Comparison of ENCODE assay signal across 12 cellular contexts in the genomic region with DNA sequence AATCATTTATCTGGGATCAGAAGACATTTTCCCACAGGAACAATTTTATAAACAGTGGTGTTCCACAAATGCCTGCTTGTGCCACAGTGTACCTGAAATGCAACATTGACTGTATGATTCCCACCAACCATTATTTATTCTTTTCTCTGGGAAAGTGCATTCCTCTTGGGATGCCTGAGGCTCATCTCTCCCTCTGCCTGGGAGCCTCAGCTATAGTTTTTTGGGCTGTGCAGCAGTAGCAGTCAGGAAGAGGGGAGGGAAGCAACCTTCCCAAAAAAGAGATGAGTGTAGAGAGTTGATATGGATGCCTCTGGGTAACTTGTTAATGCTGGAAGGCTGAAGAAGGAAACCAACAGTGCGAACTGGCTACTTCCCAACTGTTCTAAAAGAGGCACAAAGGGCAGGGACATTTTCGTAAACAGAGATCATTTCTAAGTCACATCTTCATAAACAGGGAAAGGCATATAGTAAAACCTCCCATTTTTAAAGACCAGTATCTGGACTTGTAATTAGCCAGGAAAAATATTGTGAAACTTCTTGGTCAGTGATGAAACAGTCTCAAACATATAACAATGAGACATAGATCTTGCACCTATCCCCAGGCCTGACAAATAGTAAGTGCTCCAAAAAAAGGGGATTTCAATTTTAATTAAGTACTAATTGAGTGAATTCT. TPM values are rescaled to one million over a fixed set of nuclear protein-coding genes. Genes with fewer than 3 reads are reported as not detected.
DNase-seq lines count a peak whose midpoint lies in the region; ATAC-seq and TF ChIP-seq lines count a peak whose summit lies in the region.
"Had no signal": no experiment of that assay in that cellular context is flagged by ENCODE, and none has a peak within 500 bp of the region (broad histone marks: within the 10 kb centered on the region; RNA-seq: fewer than 3 reads in every experiment).

No MANE protein-coding gene starts in this region.

- no peaks in the 10 kb centered on the region for H3K4me1 ChIP-seq in MM.1S (ENCODE audit: low read length)
- H3K4me1 ChIP-seq in endodermal cell (ENCODE audit: control insufficient read depth, insufficient read depth, low read length) = no peaks in the 10 kb centered on the region
- H3K4me1 ChIP-seq in mesenchymal stem cell (ENCODE audit: control insufficient read depth, insufficient read depth, low read depth, low read length) = peaks cover 3% of the 10 kb centered on the region
- H3K4me1 ChIP-seq in thyroid gland = peaks cover 14 to 15% of the 10 kb centered on the region in 2 donors

- no peaks in the 10 kb centered on the region for H3K79me1 ChIP-seq in mesenchymal stem cell (replicated peaks; ENCODE audit: low read length, poor library complexity, severe bottlenecking)

- peak overlapping the region; percentile 2 to 19 for H3K4ac ChIP-seq in mesenchymal stem cell (ENCODE audit: low read depth in 1 of 2, low read length in 2 of 2)

- no peak overlapping the region for H3K9ac ChIP-seq in MM.1S (ENCODE audit: low read length)
- no peak overlapping the region for H3K9ac ChIP-seq in endodermal cell (ENCODE audit: extremely low read depth, low read length, poor library complexity, severe bottlenecking)
- H3K9ac ChIP-seq in mesenchymal stem cell (ENCODE audit: low read length) = peak overlapping the region; percentile 98

- peak overlapping the region in 1 of 2 experiments; percentile 19 for H3K18ac ChIP-seq in mesenchymal stem cell (ENCODE audit: low read depth in 1 of 2, low read length in 2 of 2)

- H2BK12ac ChIP-seq in mesenchymal stem cell (ENCODE audit: low read length in 2 of 2) = peak overlapping the region in 1 of 2 experiments; percentile 49

- no peak overlapping the region for H4K91ac ChIP-seq in mesenchymal stem cell (ENCODE audit: low read length)

- H3K4me3 ChIP-seq in MM.1S (ENCODE audit: low read length) = no peak overlapping the region
- H3K4me3 ChIP-seq in endodermal cell (ENCODE audit: low read length) = no peak overlapping the region
- peak overlapping the region in 1 of 2 experiments; percentile 89 for H3K4me3 ChIP-seq in mesenchymal stem cell (ENCODE audit: insufficient read depth in 1 of 2, low read depth in 1 of 2, low read length in 2 of 2)
- no peak overlapping the region for H3K4me3 ChIP-seq in thyroid gland (replicated peaks in 1 of 3)

- H3K27me3 ChIP-seq in MM.1S (replicated peaks; ENCODE audit: insufficient read depth, low read length) = no peaks in the 10 kb centered on the region
- no peaks in the 10 kb centered on the region for H3K27me3 ChIP-seq in endodermal cell (ENCODE audit: control insufficient read depth, insufficient read depth, low read length, poor library complexity, severe bottlenecking)
- H3K27me3 ChIP-seq in mesenchymal stem cell (ENCODE audit: control insufficient read depth in 1 of 2, insufficient read depth in 1 of 2, low read length in 2 of 2) = no peaks in the 10 kb centered on the region
- H3K27me3 ChIP-seq in thyroid gland = no peaks in the 10 kb centered on the region

- no peaks in the 10 kb centered on the region for H4K20me1 ChIP-seq in MM.1S (ENCODE audit: insufficient read depth, low read length)

- H3K36me3 Mint-ChIP-seq in endodermal cell (ENCODE audit: low read depth) = no peaks in the 10 kb centered on the region

- peak overlapping the region; percentile 86 for H2BK120ac ChIP-seq in mesenchymal stem cell (ENCODE audit: low read depth, low read length)

- H3F3A ChIP-seq in MM.1S (ENCODE audit: insufficient read depth, low read length) = no peaks in the 10 kb centered on the region

- intact Hi-C loops in thyroid gland (cut with DNase I) = no loop called here

- H3K14ac ChIP-seq in mesenchymal stem cell (ENCODE audit: low read length in 2 of 2) = no peak overlapping the region

- no peak overlapping the region for H2BK15ac ChIP-seq in mesenchymal stem cell (ENCODE audit: low read depth, poor library complexity, severe bottlenecking)

- H3K27me3 Mint-ChIP-seq in endodermal cell (ENCODE audit: insufficient read depth) = peaks cover 6% of the 10 kb centered on the region
- peaks cover 9% of the 10 kb centered on the region for H3K27me3 Mint-ChIP-seq in stimulated activated naive CD8-positive, alpha-beta T cell treated with anti-CD3 and anti-CD28 coated beads, Interleukin-15, amount 100 ng/mL, for 72 hours

- H2AK5ac ChIP-seq in mesenchymal stem cell (ENCODE audit: low read length, severe bottlenecking) = peak overlapping the region; percentile 72

- H3K27ac ChIP-seq in MM.1S (ENCODE audit: low read length) (no peak overlapping the region), endodermal cell (ENCODE audit: low read depth, low read length) (no peak overlapping the region), mesenchymal stem cell (ENCODE audit: low read length, poor library complexity, severe bottlenecking) (peak overlapping the region; percentile 95), thyroid gland (peak overlapping the region in 2 of 3 donors; percentile 91 to 96)

- H2AFZ ChIP-seq in MM.1S (ENCODE audit: low read length) (peak overlapping the region; percentile 54; the same call in 1 of the 2 replicates), mesenchymal stem cell (ENCODE audit: low read depth, low read length) (no peak overlapping the region)

- DNase-seq in MM.1S = no peak
- DNase-seq in endodermal cell = no peak
- peak; percentile 59 for DNase-seq in mesenchymal stem cell
- no peak for DNase-seq in thyroid gland
- DNase-seq in hepatic stellate cell (ENCODE audit: low spot score) = no peak
- DNase-seq in T-helper 9 cell = no peak
- DNase-seq in stimulated activated naive CD8-positive, alpha-beta T cell treated with anti-CD3 and anti-CD28 coated beads, Interleukin-15, amount 100 ng/mL, for 72 hours = no peak
- DNase-seq: activated CD4-positive, CD25-positive, alpha-beta regulatory T cell treated with anti-CD3 and anti-CD28 coated beads, Interleukin-2, amount 50 U/mL, for 72 hours; effector memory CD8-positive, alpha-beta T cell; midbrain; stimulated activated CD4-positive, alpha-beta T cell treated with anti-CD3 and anti-CD28 coated beads, Interleukin-1b, Interleukin-23, amount 100 ng/mL, for 48 hours had no signal

- no peak overlapping the region for H2BK5ac ChIP-seq in mesenchymal stem cell (ENCODE audit: low read depth, low read length, poor library complexity, severe bottlenecking)

- no peaks in the 10 kb centered on the region for H3K9me3 ChIP-seq in MM.1S (replicated peaks; ENCODE audit: insufficient read depth, low read length)
- no peaks in the 10 kb centered on the region for H3K9me3 ChIP-seq in endodermal cell (ENCODE audit: control insufficient read depth, low read length)
- H3K9me3 ChIP-seq in mesenchymal stem cell (ENCODE audit: control insufficient read depth, low read length) = no peaks in the 10 kb centered on the region
- no peaks in the 10 kb centered on the region for H3K9me3 ChIP-seq in thyroid gland

- H4K8ac ChIP-seq in mesenchymal stem cell (ENCODE audit: low read length) = no peak overlapping the region

- no peak overlapping the region for H3K23ac ChIP-seq in mesenchymal stem cell (ENCODE audit: low read length in 2 of 2)

- TF ChIP-seq CTCF in MM.1S (IDR thresholded peaks at IDR 0.05; ENCODE audit: low read length) (no peak), endodermal cell (conservative IDR thresholded peaks at IDR 0.05) (no peak), thyroid gland (IDR thresholded peaks at IDR 0.05) (no peak)

- H3K79me2 ChIP-seq in MM.1S (ENCODE audit: low read length) = no peaks in the 10 kb centered on the region

- no peak for TF ChIP-seq POLR2A in thyroid gland (IDR thresholded peaks at IDR 0.05)

- H3K27ac Mint-ChIP-seq in endodermal cell = peak overlapping the region; percentile 69
- H3K27ac Mint-ChIP-seq in stimulated activated naive CD8-positive, alpha-beta T cell treated with anti-CD3 and anti-CD28 coated beads, Interleukin-15, amount 100 ng/mL, for 72 hours = no peak overlapping the region
- H3K27ac Mint-ChIP-seq: effector memory CD8-positive, alpha-beta T cell had no signal

- H3K9me2 ChIP-seq in MM.1S (replicated peaks; ENCODE audit: insufficient read depth, low read length) = no peaks in the 10 kb centered on the region

- peaks cover 38% of the 10 kb centered on the region for H3K4me1 Mint-ChIP-seq in endodermal cell
- H3K4me1 Mint-ChIP-seq in stimulated activated naive CD8-positive, alpha-beta T cell treated with anti-CD3 and anti-CD28 coated beads, Interleukin-15, amount 100 ng/mL, for 72 hours = no peaks in the 10 kb centered on the region

- ATAC-seq in HG03520 (IDR thresholded peaks at IDR 0.05; ENCODE audit: unreplicated experiment) = no peak
- ATAC-seq in stimulated activated naive CD8-positive, alpha-beta T cell treated with anti-CD3 and anti-CD28 coated beads, Interleukin-15, amount 100 ng/mL, for 72 hours = no peak
- ATAC-seq: effector memory CD8-positive, alpha-beta T cell had no signal

- no peaks in the 10 kb centered on the region for H3K9me3 Mint-ChIP-seq in endodermal cell
- H3K9me3 Mint-ChIP-seq in stimulated activated naive CD8-positive, alpha-beta T cell treated with anti-CD3 and anti-CD28 coated beads, Interleukin-15, amount 100 ng/mL, for 72 hours = no peaks in the 10 kb centered on the region
- H3K9me3 Mint-ChIP-seq: effector memory CD8-positive, alpha-beta T cell had no signal

- WGBS in endodermal cell (ENCODE audit: insufficient coverage in 1 of 2, insufficient read length in 1 of 2), 2 experiments = 84% methylated on average over 2 of the region's 2 CpGs; no CpG with 5 or more reads in 1 of the 2 experiments
- WGBS in mesenchymal stem cell = 57% methylated on average over 1 of the region's 2 CpGs
- 75 to 77% methylated on average over 2 of the region's 2 CpGs for WGBS in thyroid gland, 2 donors

- no peak overlapping the region for H3K4me3 Mint-ChIP-seq in endodermal cell
- no peak overlapping the region for H3K4me3 Mint-ChIP-seq in stimulated activated naive CD8-positive, alpha-beta T cell treated with anti-CD3 and anti-CD28 coated beads, Interleukin-15, amount 100 ng/mL, for 72 hours
- H3K4me3 Mint-ChIP-seq: effector memory CD8-positive, alpha-beta T cell had no signal

- H3K4me2 ChIP-seq in MM.1S (ENCODE audit: low read depth, low read length) (peak overlapping the region; percentile 49; the same call in 1 of the 2 replicates), mesenchymal stem cell (ENCODE audit: low read length, poor library complexity, severe bottlenecking) (no peak overlapping the region)

- no peaks in the 10 kb centered on the region for H3K36me3 ChIP-seq in MM.1S (replicated peaks; ENCODE audit: insufficient read depth, low read length)
- H3K36me3 ChIP-seq in endodermal cell (ENCODE audit: control insufficient read depth, insufficient read depth, low read length) = no peaks in the 10 kb centered on the region
- H3K36me3 ChIP-seq in mesenchymal stem cell (ENCODE audit: control insufficient read depth in 1 of 2, insufficient read depth in 2 of 2, low read depth in 1 of 2, low read length in 2 of 2) = peaks cover 2 to 3% of the 10 kb centered on the region in 2 experiments
- no peaks in the 10 kb centered on the region for H3K36me3 ChIP-seq in thyroid gland

RNA-seq across cellular contexts. Expression of gene CALD1, which starts 1.4 kb away (rescaled TPM):
- 100 to 1,000 TPM; 111 to 132 TPM for total RNA-seq in endodermal cell
- 142 TPM for polyA plus RNA-seq in endodermal cell (2013, experiment 1 of 2)
- 153 TPM for polyA plus RNA-seq in endodermal cell (2013, experiment 2 of 2)
- polyA plus RNA-seq in mesenchymal stem cell (2013, experiment 1 of 2) = 820 TPM
- 785 TPM for polyA plus RNA-seq in mesenchymal stem cell (2013, experiment 2 of 2)
- 100 to 1,000 TPM; 141 to 223 (median 169) TPM for total RNA-seq in thyroid gland

Comparison
In these comparisons a context has a peak if more than half of its experiments do, and no peak if none do; other contexts are left out.
1. H3K27ac ChIP-seq: peak in mesenchymal stem cell (single experiment) and thyroid gland (2 of 3); none in MM.1S (single experiment) and endodermal cell (single experiment).